ENCODE assay signal across 25 cellular contexts in the genomic region with DNA sequence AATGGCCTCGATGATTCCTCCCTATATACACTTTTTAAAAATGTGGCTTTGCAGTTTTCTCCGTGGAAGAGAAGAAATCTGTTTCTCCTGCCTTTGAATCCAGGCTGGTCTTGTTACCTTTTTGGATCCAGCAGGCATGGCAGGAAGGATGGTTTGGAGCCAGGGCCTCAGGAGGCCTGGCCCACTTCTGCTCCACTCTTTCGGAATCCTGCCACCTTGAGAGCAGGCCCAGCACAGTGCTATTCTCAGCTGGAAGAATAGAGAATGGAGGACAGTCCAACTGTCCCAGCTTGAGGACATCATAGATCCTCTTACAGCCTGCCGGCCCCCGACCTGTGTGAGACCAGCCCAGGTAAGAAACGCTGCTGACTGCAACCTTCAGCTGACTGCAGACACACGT.
"Had no signal": no experiment of that assay in that cellular context is flagged by ENCODE, and none has a peak within 500 bp of the region (broad histone marks: within the 10 kb centered on the region; RNA-seq: fewer than 3 reads in every experiment).

No MANE protein-coding gene starts in this region.

- H3K79me2 ChIP-seq: parathyroid adenoma had no signal

- ATAC-seq: left colon; naive thymus-derived CD8-positive, alpha-beta T cell; stimulated activated naive B cell treated with anti-CD40 and anti-IgM and Interleukin-4, amounts not matched to agents 10 μg/mL and 1 μg/mL and 100 μg/mL, for 72 hours; stimulated activated naive CD8-positive, alpha-beta T cell treated with anti-CD3 and anti-CD28 coated beads, Interleukin-15, Interleukin-2, amounts not matched to agents 100 U/mL and 50 U/mL, for 24 hours had no signal

- H3K36me3 ChIP-seq: left lung, lower lobe of right lung, neutrophil, right atrium auricular region, stomach, thyroid gland, transverse colon, upper lobe of left lung had no signal

- H3K27me3 ChIP-seq: left lung, neutrophil, right atrium auricular region, testis, thyroid gland, transverse colon, upper lobe of left lung had no signal

- FAIRE-seq: islet of Langerhans, kidney had no signal

- DNase-seq: immature natural killer cell; kidney; left colon; left lung; lower lobe of right lung; mammary epithelial cell; mesenchymal stem cell; naive thymus-derived CD8-positive, alpha-beta T cell; occipital lobe; stimulated activated CD4-positive, alpha-beta T cell treated with anti-CD3 and anti-CD28 coated beads, Interleukin-12 subunit alpha, Interleukin-12 subunit beta, amount 100 ng/mL, for 4 hours; stimulated activated CD4-positive, alpha-beta T cell treated with anti-CD3 and anti-CD28 coated beads, Interleukin-15, amount 100 ng/mL, for 24 hours; stimulated activated CD4-positive, alpha-beta T cell treated with anti-CD3 and anti-CD28 coated beads, Interleukin-2, amount 100 ng/mL, for 24 hours; stimulated activated CD4-positive, alpha-beta T cell treated with anti-CD3 and anti-CD28 coated beads, Interleukin-4, amount 100 ng/mL, for 1 hour; stimulated activated naive B cell treated with anti-CD40 and anti-IgM and Interleukin-4, amounts not matched to agents 10 μg/mL and 1 μg/mL and 100 μg/mL, for 72 hours; stimulated activated naive CD8-positive, alpha-beta T cell treated with anti-CD3 and anti-CD28 coated beads, Interleukin-15, Interleukin-2, amounts not matched to agents 100 U/mL and 50 U/mL, for 24 hours; stomach; thyroid gland; transverse colon; upper lobe of left lung had no signal

- H3K9me3 ChIP-seq: left lung, lower lobe of right lung, neutrophil, right atrium auricular region, stomach, testis, thyroid gland, transverse colon, upper lobe of left lung had no signal

- H3K27ac ChIP-seq: left lung, lower lobe of right lung, neutrophil, parathyroid adenoma, right atrium auricular region, stomach, thyroid gland, transverse colon, upper lobe of left lung had no signal

- H3K4me3 ChIP-seq: left lung, lower lobe of right lung, right atrium auricular region, skin epidermis, stomach, testis, thyroid gland, transverse colon, upper lobe of left lung had no signal

- H3K9ac ChIP-seq: parathyroid adenoma had no signal

- H3K4me1 ChIP-seq: left lung, parathyroid adenoma, right atrium auricular region, testis, thyroid gland, upper lobe of left lung had no signal

- H2AFZ ChIP-seq: parathyroid adenoma had no signal
